22 cellular contexts compared by ENCODE assay signal in the genomic region with DNA sequence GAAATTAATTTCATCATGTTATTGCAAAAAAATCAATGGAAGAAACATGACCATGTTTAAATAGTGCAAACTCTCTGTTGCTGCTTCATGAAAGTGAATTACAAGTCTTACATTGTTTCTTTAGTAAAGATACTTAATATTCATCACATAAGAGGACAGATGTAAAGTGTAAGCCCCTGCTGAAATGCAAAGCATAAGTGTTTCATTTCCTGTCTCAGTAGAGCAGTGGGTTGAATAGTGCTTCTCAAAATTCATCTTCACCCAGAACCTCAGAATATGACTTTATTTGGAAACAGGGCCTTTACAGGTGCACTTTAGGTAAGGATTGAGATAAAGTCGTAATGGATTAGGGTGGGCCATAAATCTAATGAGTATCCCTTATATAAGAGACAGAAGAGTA.
"Had no signal": no experiment of that assay in that cellular context is flagged by ENCODE, and none has a peak within 500 bp of the region (broad histone marks: within the 10 kb centered on the region; RNA-seq: fewer than 3 reads in every experiment).

No MANE protein-coding gene starts in this region.

- H3K4me2 ChIP-seq: SK-N-SH had no signal

- H3K9ac ChIP-seq: SK-N-SH had no signal

- DNase-seq: KBM-7; MG63; NCI-H1092 treated with DMSO at 0.1 percent for 48 hours; NCI-H1436; NCI-H187; NCI-H2029; NCI-H2081 treated with DMSO at 0.1 percent for 48 hours; NCI-H2227 treated with DMSO at 0.1 percent for 48 hours; NCI-H446; NCI-H510A; NCI-H524 treated with DMSO at 0.1 percent for 48 hours; NCI-H69; NCI-H774; NK-92 treated with Interleukin-12 subunit alpha and Interleukin-12 subunit beta, amount 100 ng/mL, for 24 hours; OCI-M1; Right ventricle myocardium superior; RPMI8226; SIG-M5; SK-N-SH; T-helper 1 cell; T-helper 17 cell had no signal

- H3K27me3 ChIP-seq: MG63, SJSA1 had no signal

- H3K9me3 ChIP-seq: MG63, SK-N-SH had no signal

- H3K4me3 ChIP-seq: MG63, SJSA1 had no signal

- H3K27ac ChIP-seq: SJSA1 had no signal

- H3K9me2 ChIP-seq: SK-N-SH had no signal

- ATAC-seq: T-helper 17 cell had no signal

- H3K4me1 ChIP-seq: SJSA1 had no signal

- H3K36me3 ChIP-seq: MG63, SJSA1 had no signal
